ENCODE assay signal across 18 cellular contexts in the genomic region with DNA sequence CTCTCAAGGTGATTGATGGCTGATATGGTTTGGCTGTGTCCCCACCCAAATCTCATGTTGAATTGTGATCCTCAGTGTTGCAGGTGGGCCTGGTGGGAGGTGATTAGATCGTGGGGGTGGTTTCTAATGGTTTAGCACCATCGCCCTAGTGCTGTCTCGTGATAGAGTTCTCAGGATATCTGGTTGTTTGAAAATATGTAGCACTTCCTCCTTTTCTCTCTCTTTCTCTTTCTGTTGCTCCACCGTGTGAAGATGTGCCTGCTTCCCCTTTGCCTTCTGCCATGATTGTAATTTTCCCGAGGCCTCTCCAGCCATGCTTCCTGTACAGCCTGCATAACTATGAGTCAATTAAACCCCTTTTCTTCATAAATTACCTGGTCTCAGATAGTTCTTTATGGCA.
DNase-seq lines count a peak whose midpoint lies in the region; ATAC-seq and TF ChIP-seq lines count a peak whose summit lies in the region.
"Had no signal": no experiment of that assay in that cellular context is flagged by ENCODE, and none has a peak within 500 bp of the region (broad histone marks: within the 10 kb centered on the region; RNA-seq: fewer than 3 reads in every experiment).

No MANE protein-coding gene starts in this region.

- H3K9me2 ChIP-seq in MM.1S (replicated peaks; ENCODE audit: insufficient read depth, low read length), result no peaks in the 10 kb centered on the region

- no peaks in the 10 kb centered on the region for H3K4me1 ChIP-seq in MM.1S (ENCODE audit: low read length)

- no peaks in the 10 kb centered on the region for H3K79me2 ChIP-seq in MM.1S (ENCODE audit: low read length)

- no peaks in the 10 kb centered on the region for H3K9me3 ChIP-seq in MM.1S (replicated peaks; ENCODE audit: insufficient read depth, low read length)

- peak overlapping the region in 5 of 6 donors; percentile 15 to 62 (median 19) for H3K27ac Mint-ChIP-seq in naive B cell
- H3K27ac Mint-ChIP-seq: T-helper 17 cell had no signal

- H2AFZ ChIP-seq in MM.1S (ENCODE audit: low read length), result no peak overlapping the region
- H2AFZ ChIP-seq: PC-9 had no signal

- no peaks in the 10 kb centered on the region for H4K20me1 ChIP-seq in MM.1S (ENCODE audit: insufficient read depth, low read length)

- DNase-seq in MV-4-11 (lab: John Stamatoyannopoulos, UW), result peak; percentile 85
- DNase-seq in OCI-M1 (lab: John Stamatoyannopoulos, UW), result peak; percentile 56
- peak; percentile 14 for DNase-seq in naive B cell
- DNase-seq in cortex of kidney (lab: John Stamatoyannopoulos, UW), result no peak
- DNase-seq in coronary artery (ENCODE audit: low spot score), result no peak
- no peak for DNase-seq in MM.1S
- DNase-seq: CD8-positive, alpha-beta memory T cell; GF-D8; IMR-90; NCI-H1417; NCI-H1930; NCI-H2171 treated with DMSO at 0.1 percent for 48 hours; NCI-H510A treated with DMSO at 0.1 percent for 48 hours; PC-9; T-helper 17 cell had no signal

- peaks cover 11 to 18% (median 13%) of the 10 kb centered on the region in 3 donors for H3K4me1 Mint-ChIP-seq in naive B cell
- H3K4me1 Mint-ChIP-seq: CD8-positive, alpha-beta memory T cell; T-helper 17 cell had no signal

- no peak overlapping the region for H3K9ac ChIP-seq in MM.1S (ENCODE audit: low read length)

- no peak overlapping the region for H3K4me2 ChIP-seq in MM.1S (ENCODE audit: low read depth, low read length)
- H3K4me2 ChIP-seq: PC-9 had no signal

- H3K27me3 Mint-ChIP-seq in naive B cell, result peaks cover 0 to 10% (median 0%) of the 10 kb centered on the region in 3 donors
- H3K27me3 Mint-ChIP-seq: CD8-positive, alpha-beta memory T cell; T-helper 17 cell had no signal

- H3K27ac ChIP-seq in coronary artery (no peak overlapping the region), MM.1S (ENCODE audit: low read length) (no peak overlapping the region)
- H3K27ac ChIP-seq: PC-9, SK-N-MC had no signal

- H3K9me3 Mint-ChIP-seq in naive B cell, result peaks cover 0 to 17% (median 5%) of the 10 kb centered on the region in 7 donors

- ATAC-seq in GM18909 (IDR thresholded peaks at IDR 0.05; ENCODE audit: poor library complexity, unreplicated experiment), result peak; percentile 53
- peak; percentile 83 to 88 for ATAC-seq in naive B cell (ENCODE audit: low read depth in 2 of 2)
- ATAC-seq: HCT116, T-helper 17 cell had no signal

- H3K27me3 ChIP-seq in MM.1S (replicated peaks; ENCODE audit: insufficient read depth, low read length), result no peaks in the 10 kb centered on the region

- no peaks in the 10 kb centered on the region for H3K36me3 Mint-ChIP-seq in naive B cell
- H3K36me3 Mint-ChIP-seq: CD8-positive, alpha-beta memory T cell had no signal

- H3K36me3 ChIP-seq in MM.1S (replicated peaks; ENCODE audit: insufficient read depth, low read length), result no peaks in the 10 kb centered on the region

- H3K4me3 Mint-ChIP-seq in naive B cell, result peak overlapping the region in 3 of 8 donors; percentile 13 to 68 (median 56)
- H3K4me3 Mint-ChIP-seq: CD8-positive, alpha-beta memory T cell; T-helper 17 cell had no signal

- no peak overlapping the region for H3K4me3 ChIP-seq in coronary artery
- no peak overlapping the region for H3K4me3 ChIP-seq in MM.1S (ENCODE audit: low read length)
- H3K4me3 ChIP-seq: PC-9, SK-N-MC had no signal

- no peak for TF ChIP-seq CTCF in coronary artery (IDR thresholded peaks at IDR 0.05)
- TF ChIP-seq CTCF in MM.1S (IDR thresholded peaks at IDR 0.05; ENCODE audit: low read length), result no peak

- no peaks in the 10 kb centered on the region for H3F3A ChIP-seq in MM.1S (ENCODE audit: insufficient read depth, low read length)

Comparison
In these comparisons a context has a peak if more than half of its experiments do, and no peak if none do; other contexts are left out.
1. DNase-seq: peak in MV-4-11 (single experiment), OCI-M1 (single experiment) and naive B cell (single experiment); none in cortex of kidney (single experiment), coronary artery (single experiment) and MM.1S (single experiment).